In the genomic region with DNA sequence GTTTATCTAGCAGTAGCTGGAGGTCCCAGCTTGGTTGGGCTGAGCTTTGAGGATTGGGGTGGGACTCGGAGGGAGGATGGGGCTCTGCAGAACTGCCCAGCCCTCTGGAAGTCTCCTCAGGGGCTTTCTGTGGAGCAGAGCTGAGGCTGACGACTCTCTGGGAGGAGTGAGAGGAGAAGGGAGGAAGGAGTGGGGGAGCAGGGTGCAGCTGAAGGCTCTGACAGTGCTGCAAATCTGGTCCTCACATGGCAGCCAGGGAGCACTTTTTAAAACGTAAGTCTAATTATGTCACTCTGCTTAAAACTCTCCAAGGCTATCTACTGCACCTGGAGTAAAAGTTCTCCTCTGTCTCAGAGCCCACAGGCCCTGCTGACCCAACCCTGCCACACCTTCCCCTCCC, we compare ENCODE assay signal across 22 cellular contexts. TPM values are rescaled to one million over a fixed set of nuclear protein-coding genes. Genes with fewer than 3 reads are reported as not detected.
DNase-seq lines count a peak whose midpoint lies in the region; ATAC-seq, FAIRE-seq and TF ChIP-seq lines count a peak whose summit lies in the region.
"Had no signal": no experiment of that assay in that cellular context is flagged by ENCODE, and none has a peak within 500 bp of the region (broad histone marks: within the 10 kb centered on the region; RNA-seq: fewer than 3 reads in every experiment).

No MANE protein-coding gene starts in this region.

- no peak for FAIRE-seq in K562 (lab: Jason Lieb, UNC)
- FAIRE-seq: A549, GM12878, GM12892, GM18507 had no signal

- 34 to 62% (median 47%) methylated on average over 3 of the region's 3 CpGs for WGBS in heart left ventricle, 4 donors
- 0% methylated on average over 3 of the region's 3 CpGs for WGBS in K562 (ENCODE audit: insufficient coverage, low coverage, missing lambda C conversion rate)

- H3K4me1 ChIP-seq in heart left ventricle: no peaks in the 10 kb centered on the region
- no peaks in the 10 kb centered on the region for H3K4me1 ChIP-seq in K562 (replicated peaks in 1 of 2; ENCODE audit: control insufficient read depth in 2 of 2, insufficient read depth in 2 of 2, low read length in 2 of 2)
- H3K4me1 ChIP-seq: A549 had no signal

- H3K4me2 ChIP-seq in K562 (ENCODE audit: insufficient read depth, low read length): no peak overlapping the region
- H3K4me2 ChIP-seq: A549; BLaER1 treated with 17β-estradiol and CSF1 and Interleukin-3, amounts not matched to agents 10 nM and 100 nM had no signal

- no peaks in the 10 kb centered on the region for H3K79me2 ChIP-seq in K562 (ENCODE audit: control insufficient read depth, insufficient read depth, low read length)

- H3K9ac ChIP-seq in K562 (ENCODE audit: insufficient read depth in 1 of 2, low read depth in 2 of 2, low read length in 2 of 2): no peak overlapping the region
- H3K9ac ChIP-seq: BLaER1 treated with 17β-estradiol and CSF1 and Interleukin-3, amounts not matched to agents 10 nM and 100 nM had no signal

- TF ChIP-seq RAD21 in K562 (CRISPR knock-in tag; conservative IDR thresholded peaks at IDR 0.05 in 1 of 2, IDR thresholded peaks at IDR 0.05 in 1 of 2): no peak

- H4K20me1 ChIP-seq in K562 (replicated peaks; ENCODE audit: control insufficient read depth, insufficient read depth, low read length): peaks cover 26% of the 10 kb centered on the region

- no peaks in the 10 kb centered on the region for H3K9me3 ChIP-seq in heart left ventricle
- H3K9me3 ChIP-seq in K562 (replicated peaks; ENCODE audit: control insufficient read depth, insufficient read depth, low read depth, low read length): no peaks in the 10 kb centered on the region
- H3K9me3 ChIP-seq: A549; BLaER1 treated with 17β-estradiol and CSF1 and Interleukin-3, amounts not matched to agents 10 nM and 100 nM had no signal

- POLR2A ChIA-PET in K562 (lab: Yijun Ruan, JAX): no interaction called here

- intact Hi-C loops in Right ventricle myocardium inferior (cut with DNase I): no loop called here
- intact Hi-C loops in heart left ventricle (cut with DNase I): no loop called here
- intact Hi-C loops in K562 (cut with micrococcal nuclease): no loop called here

- no peaks in the 10 kb centered on the region for H3K9me1 ChIP-seq in K562 (ENCODE audit: control insufficient read depth, insufficient read depth, low read length)

- H3K4me3 ChIP-seq in heart left ventricle (no peak overlapping the region), K562 (no peak overlapping the region)
- H3K4me3 ChIP-seq: A549; BLaER1 treated with 17β-estradiol and CSF1 and Interleukin-3, amounts not matched to agents 10 nM and 100 nM; GM12878 had no signal

- H3K36me3 Mint-ChIP-seq in activated CD8-positive, alpha-beta memory T cell treated with anti-CD3 and anti-CD28 coated beads, Interleukin-2, amount 10 ng/mL, durations not matched to agents 7 days and 5 days: no peaks in the 10 kb centered on the region
- H3K36me3 Mint-ChIP-seq: CD8-positive, alpha-beta T cell had no signal

- TF ChIP-seq EP300 in K562 (IDR thresholded peaks at IDR 0.05; ENCODE audit: low read length): no peak

- no peak for TF ChIP-seq POLR2A in heart left ventricle (IDR thresholded peaks at IDR 0.05)
- TF ChIP-seq POLR2A in K562 (conservative IDR thresholded peaks at IDR 0.05): no peak

- ATAC-seq in Right ventricle myocardium inferior (no peak), heart left ventricle (no peak), K562 (no peak)
- no peak for ATAC-seq in activated CD8-positive, alpha-beta memory T cell treated with anti-CD3 and anti-CD28 coated beads, Interleukin-2, amount 10 ng/mL, durations not matched to agents 7 days and 5 days
- ATAC-seq: A549; CD8-positive, alpha-beta T cell; GM12878 had no signal

- CTCF ChIA-PET in K562 (lab: Yijun Ruan, JAX; ENCODE audit: low intra/inter-chr PET ratio): no interaction called here
- CTCF ChIA-PET in activated CD8-positive, alpha-beta memory T cell treated with anti-CD3 and anti-CD28 coated beads, Interleukin-2, amount 10 ng/mL, durations not matched to agents 7 days and 5 days (lab: Charles Lee): no interaction called here

- no TSS peak for BruUV-seq in K562 (replicated peaks; lab: Mats Ljungman, UMichigan)

- H3K9me3 Mint-ChIP-seq in activated CD8-positive, alpha-beta memory T cell treated with anti-CD3 and anti-CD28 coated beads, Interleukin-2, amount 10 ng/mL, durations not matched to agents 7 days and 5 days (ENCODE audit: low read depth): no peaks in the 10 kb centered on the region
- H3K9me3 Mint-ChIP-seq: CD4-positive, alpha-beta T cell; CD8-positive, alpha-beta T cell had no signal

- no peak overlapping the region for H3K4me3 Mint-ChIP-seq in activated CD8-positive, alpha-beta memory T cell treated with anti-CD3 and anti-CD28 coated beads, Interleukin-2, amount 10 ng/mL, durations not matched to agents 7 days and 5 days
- H3K4me3 Mint-ChIP-seq: B cell; CD4-positive, alpha-beta T cell; CD8-positive, alpha-beta T cell had no signal

- peaks cover 29% of the 10 kb centered on the region for H3K27me3 Mint-ChIP-seq in activated CD8-positive, alpha-beta memory T cell treated with anti-CD3 and anti-CD28 coated beads, Interleukin-2, amount 10 ng/mL, durations not matched to agents 7 days and 5 days

- H3K4me1 Mint-ChIP-seq in activated CD8-positive, alpha-beta memory T cell treated with anti-CD3 and anti-CD28 coated beads, Interleukin-2, amount 10 ng/mL, durations not matched to agents 7 days and 5 days: no peaks in the 10 kb centered on the region
- H3K4me1 Mint-ChIP-seq: B cell had no signal

- H2AFZ ChIP-seq in K562 (ENCODE audit: low read depth, low read length): no peak overlapping the region

- in situ Hi-C loops in K562 (cut with MboI): no loop called here

- H3K27ac ChIP-seq in heart left ventricle (no peak overlapping the region), K562 (ENCODE audit: extremely low read depth, low read depth, low read length) (no peak overlapping the region)
- H3K27ac ChIP-seq: 22Rv1; A549; BLaER1 treated with 17β-estradiol and CSF1 and Interleukin-3, amounts not matched to agents 10 nM and 100 nM; C4-2B had no signal

- peak; percentile 3 for DNase-seq in Right ventricle myocardium inferior (ENCODE audit: missing footprints)
- DNase-seq in heart left ventricle: no peak
- DNase-seq in K562 (ENCODE audit: extremely low read depth in 1 of 4, low spot score in 3 of 4): no peak
- DNase-seq in activated CD8-positive, alpha-beta memory T cell treated with anti-CD3 and anti-CD28 coated beads, Interleukin-2, amount 10 ng/mL, durations not matched to agents 7 days and 5 days: no peak
- DNase-seq in COR-L47 (lab: John Stamatoyannopoulos, UW): no peak
- DNase-seq: CD4-positive, alpha-beta T cell; CD8-positive, alpha-beta T cell; DMS 273 treated with DMSO at 0.1 percent for 48 hours; DMS153; DMS53; DMS79; DND-41; EL; GDM1 had no signal

- TF ChIP-seq CTCF in heart left ventricle (IDR thresholded peaks at IDR 0.05): no peak
- TF ChIP-seq CTCF in K562 (IDR thresholded peaks at IDR 0.05 in 2 of 3, conservative IDR thresholded peaks at IDR 0.05 in 1 of 3; ENCODE audit: insufficient read depth in 2 of 3, low read depth in 1 of 3, low read length in 3 of 3): no peak

- H3K36me3 ChIP-seq in heart left ventricle (no peaks in the 10 kb centered on the region), K562 (ENCODE audit: control insufficient read depth, insufficient read depth, low read length) (no peaks in the 10 kb centered on the region)
- H3K36me3 ChIP-seq: BLaER1 treated with 17β-estradiol and CSF1 and Interleukin-3, amounts not matched to agents 10 nM and 100 nM had no signal

- peaks cover 0 to 31% (median 0%) of the 10 kb centered on the region in 9 donors for H3K27me3 ChIP-seq in heart left ventricle
- H3K27me3 ChIP-seq in K562 (ENCODE audit: control insufficient read depth in 2 of 2, insufficient read depth in 2 of 2, low read length in 2 of 2): peaks cover 16 to 53% of the 10 kb centered on the region in 2 experiments; a peak in 4 of 5 replicates

- H3K27ac Mint-ChIP-seq in activated CD8-positive, alpha-beta memory T cell treated with anti-CD3 and anti-CD28 coated beads, Interleukin-2, amount 10 ng/mL, durations not matched to agents 7 days and 5 days: no peak overlapping the region
- H3K27ac Mint-ChIP-seq: B cell; CD4-positive, alpha-beta T cell; CD8-positive, alpha-beta T cell had no signal

TF ChIP-seq in K562, 482 proteins besides CTCF, POLR2A, EP300 and RAD21:
- TF ChIP-seq ZNF263 (CRISPR knock-in tag; IDR thresholded peaks at IDR 0.05; ENCODE audit: borderline replicate concordance): peak; percentile 82; the same call in 1 of the 2 replicates
- no peak for TF ChIP-seq ZNF253 (CRISPR knock-in tag; conservative IDR thresholded peaks at IDR 0.05)

RNA-seq across cellular contexts. Expression of gene GRM4, which starts 32.4 kb away (rescaled TPM):
- total RNA-seq in Right ventricle myocardium inferior (not detected), heart left ventricle (under 1 TPM in 1 of 9 donors, not detected in 8; 0.20 TPM), K562 (2014; rRNA removed) (0.18 TPM in 1 of 2 replicates, not detected in the other), K562 (2014; rRNA removed; fragmentation: Illumina TruSeq; extraction: Trizol) (not detected in 2 replicates), K562 (2015; rRNA removed; fragmentation: Illumina TruSeq; extraction: Trizol) (not detected in 2 replicates), K562 (2021) (not detected in 2 replicates)
- polyA plus RNA-seq in heart left ventricle (not detected), K562 (2011; rRNA removed) (not detected in 2 replicates), K562 (2014; fragmentation: Illumina TruSeq; extraction: Trizol) (not detected in 2 replicates), K562 (2014; fragmentation: Nextera tagmentation; extraction: Ambion mirVana) (not detected), K562 (2014; rRNA removed) (not detected in 2 replicates)
- total RNA-seq in K562 (2011; cell fraction: chromatin; rRNA removed; ENCODE audit: low replicate concordance): 0.09 TPM in 1 of 2 replicates, not detected in the other
- not detected in 2 replicates for total RNA-seq in K562 (2011; cell fraction: nucleolus; rRNA removed)
- total RNA-seq in K562 (2011; cell fraction: nucleoplasm; rRNA removed): not detected in 2 replicates
- polyA plus RNA-seq in K562 (2011; cell fraction: cytosol; rRNA removed): not detected in 2 replicates
- 0.09 TPM in 1 of 2 replicates, not detected in the other for polyA plus RNA-seq in K562 (2011; cell fraction: nucleus; rRNA removed)
- polyA plus RNA-seq in K562 (2012): 0.04 TPM in 1 of 2 replicates, not detected in the other
- polyA minus RNA-seq in K562 (2011; rRNA and poly(A)+ RNA removed): not detected in 2 replicates
- not detected in 2 replicates for polyA minus RNA-seq in K562 (2011; cell fraction: cytosol; rRNA and poly(A)+ RNA removed)
- polyA minus RNA-seq in K562 (2011; cell fraction: nucleus; rRNA and poly(A)+ RNA removed): 0.11 TPM in 1 of 2 replicates, not detected in the other
- total RNA-seq in activated CD8-positive, alpha-beta memory T cell treated with anti-CD3 and anti-CD28 coated beads, Interleukin-2, amount 10 ng/mL, durations not matched to agents 7 days and 5 days: not detected
- total RNA-seq: B cell had no signal
